In the genomic region with DNA sequence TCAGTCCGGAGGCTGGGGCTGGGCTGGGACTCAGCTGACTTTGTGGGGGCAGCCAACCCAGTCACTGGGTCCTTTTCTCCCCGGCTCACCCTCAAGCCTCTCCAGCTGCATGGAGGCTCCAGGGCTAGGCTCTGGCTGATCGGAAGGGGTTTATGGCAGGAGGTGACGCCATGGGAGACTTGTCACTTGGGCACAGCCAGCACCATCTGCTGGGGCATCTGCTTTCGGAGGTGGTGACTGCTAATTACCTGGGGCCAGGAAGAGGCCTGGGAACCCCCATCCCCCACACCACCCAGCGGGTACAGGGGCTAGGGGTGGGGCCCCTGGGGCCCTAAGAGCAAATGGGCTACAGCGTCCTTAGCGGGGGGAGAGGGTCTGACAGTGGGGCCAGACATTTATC, we compare ENCODE assay signal across 11 cellular contexts. TPM values are rescaled to one million over a fixed set of nuclear protein-coding genes. Genes with fewer than 3 reads are reported as not detected.
DNase-seq lines count a peak whose midpoint lies in the region; ATAC-seq and TF ChIP-seq lines count a peak whose summit lies in the region.
"Had no signal": no experiment of that assay in that cellular context is flagged by ENCODE, and none has a peak within 500 bp of the region (broad histone marks: within the 10 kb centered on the region; RNA-seq: fewer than 3 reads in every experiment).

No MANE protein-coding gene starts in this region.

- peak overlapping the region; percentile 96 for H3K4me2 ChIP-seq in hepatocyte

- H2AFZ ChIP-seq in hepatocyte: no peak overlapping the region

- ATAC-seq in activated naive CD4-positive, alpha-beta T cell treated with anti-CD3 and anti-CD28 coated beads, Interleukin-2, amount 50 U/mL, for 72 hours: no peak
- ATAC-seq in HG02981 (IDR thresholded peaks at IDR 0.05; ENCODE audit: unreplicated experiment): no peak

- peaks cover 20% of the 10 kb centered on the region for H3K27me3 ChIP-seq in hepatocyte
- H3K27me3 ChIP-seq: ovary had no signal

- H3K36me3 ChIP-seq in hepatocyte (replicated peaks; ENCODE audit: insufficient read depth, low read depth): no peaks in the 10 kb centered on the region
- H3K36me3 ChIP-seq: ovary had no signal

- no peak overlapping the region for H3K4me3 ChIP-seq in hepatocyte
- H3K4me3 ChIP-seq: SK-N-MC had no signal

- no peak overlapping the region for H3K27ac Mint-ChIP-seq in activated naive CD4-positive, alpha-beta T cell treated with anti-CD3 and anti-CD28 coated beads, Interleukin-2, amount 10 ng/mL, durations not matched to agents 7 days and 5 days
- H3K27ac Mint-ChIP-seq in activated naive CD4-positive, alpha-beta T cell treated with anti-CD3 and anti-CD28 coated beads, Interleukin-2, amount 50 U/mL, for 72 hours: no peak overlapping the region
- peak overlapping the region; percentile 13 for H3K27ac Mint-ChIP-seq in type B pancreatic cell

- H3K9me3 Mint-ChIP-seq in activated naive CD4-positive, alpha-beta T cell treated with anti-CD3 and anti-CD28 coated beads, Interleukin-2, amount 10 ng/mL, durations not matched to agents 7 days and 5 days: no peaks in the 10 kb centered on the region
- no peaks in the 10 kb centered on the region for H3K9me3 Mint-ChIP-seq in activated naive CD4-positive, alpha-beta T cell treated with anti-CD3 and anti-CD28 coated beads, Interleukin-2, amount 50 U/mL, for 72 hours
- H3K9me3 Mint-ChIP-seq in type B pancreatic cell: no peaks in the 10 kb centered on the region

- H3K27me3 Mint-ChIP-seq in activated naive CD4-positive, alpha-beta T cell treated with anti-CD3 and anti-CD28 coated beads, Interleukin-2, amount 10 ng/mL, durations not matched to agents 7 days and 5 days: peaks cover 25% of the 10 kb centered on the region
- H3K27me3 Mint-ChIP-seq in type B pancreatic cell: peaks cover 31% of the 10 kb centered on the region

- no peaks in the 10 kb centered on the region for H3K9me3 ChIP-seq in hepatocyte (ENCODE audit: low read depth)
- H3K9me3 ChIP-seq: ovary had no signal

- H4K20me1 ChIP-seq in hepatocyte (ENCODE audit: insufficient read depth, poor library complexity, severe bottlenecking): peaks cover 3% of the 10 kb centered on the region

- H3K79me2 ChIP-seq in hepatocyte: peaks cover 6% of the 10 kb centered on the region

- peaks cover 22% of the 10 kb centered on the region for H3K36me3 Mint-ChIP-seq in activated naive CD4-positive, alpha-beta T cell treated with anti-CD3 and anti-CD28 coated beads, Interleukin-2, amount 10 ng/mL, durations not matched to agents 7 days and 5 days
- peaks cover 0 to 5% of the 10 kb centered on the region in 2 donors for H3K36me3 Mint-ChIP-seq in activated naive CD4-positive, alpha-beta T cell treated with anti-CD3 and anti-CD28 coated beads, Interleukin-2, amount 50 U/mL, for 72 hours
- H3K36me3 Mint-ChIP-seq in type B pancreatic cell: no peaks in the 10 kb centered on the region

- peak overlapping the region; percentile 60 for H3K4me3 Mint-ChIP-seq in activated naive CD4-positive, alpha-beta T cell treated with anti-CD3 and anti-CD28 coated beads, Interleukin-2, amount 10 ng/mL, durations not matched to agents 7 days and 5 days
- H3K4me3 Mint-ChIP-seq in type B pancreatic cell: peak overlapping the region; percentile 80

- no peaks in the 10 kb centered on the region for H3K9me2 ChIP-seq in hepatocyte (replicated peaks; ENCODE audit: insufficient read depth)

- H3K27ac ChIP-seq in hepatocyte: no peak overlapping the region
- H3K27ac ChIP-seq: ovary, SK-N-MC had no signal

- DNase-seq in activated naive CD4-positive, alpha-beta T cell treated with anti-CD3 and anti-CD28 coated beads, Interleukin-2, amount 10 ng/mL, durations not matched to agents 7 days and 5 days: no peak
- DNase-seq in activated naive CD4-positive, alpha-beta T cell treated with anti-CD3 and anti-CD28 coated beads, Interleukin-2, amount 50 U/mL, for 72 hours (ENCODE audit: low spot score in 2 of 2): no peak
- DNase-seq in RPMI8226: peak; percentile 41
- no peak for DNase-seq in hepatocyte (ENCODE audit: low spot score)
- DNase-seq in type B pancreatic cell (ENCODE audit: extremely low spot score, unreplicated experiment): no peak
- no peak for DNase-seq in NOMO-1 treated with dmso at 0.1 percent for 144 hours (lab: John Stamatoyannopoulos, UW; ENCODE audit: unreplicated experiment)
- no peak for DNase-seq in NCI-H446 treated with DMSO at 0.1 percent for 48 hours (lab: John Stamatoyannopoulos, UW)
- DNase-seq: ovary had no signal

- WGBS in hepatocyte (ENCODE audit: low lambda C conversion rate, missing lambda C conversion rate): 61% methylated on average over 8 of the region's 8 CpGs

- CTCF ChIA-PET in activated naive CD4-positive, alpha-beta T cell treated with anti-CD3 and anti-CD28 coated beads, Interleukin-2, amount 10 ng/mL, durations not matched to agents 7 days and 5 days (lab: Charles Lee): interaction anchor here (1.5 kb wide), 1 partner anchor 67 kb away, joined by 4 read pairs; no protein-coding TSS in a partner anchor

- TF ChIP-seq CTCF in hepatocyte (IDR thresholded peaks at IDR 0.05; ENCODE audit: poor library complexity) (no peak), type B pancreatic cell (conservative IDR thresholded peaks at IDR 0.05) (no peak)

- H3K4me1 Mint-ChIP-seq in activated naive CD4-positive, alpha-beta T cell treated with anti-CD3 and anti-CD28 coated beads, Interleukin-2, amount 10 ng/mL, durations not matched to agents 7 days and 5 days: peaks cover 31% of the 10 kb centered on the region
- peaks cover 26% of the 10 kb centered on the region for H3K4me1 Mint-ChIP-seq in type B pancreatic cell (ENCODE audit: unreplicated experiment)

- H3K4me1 ChIP-seq in hepatocyte (ENCODE audit: insufficient read depth): peaks cover 42% of the 10 kb centered on the region

RNA-seq across cellular contexts. Expression of gene LFNG, which starts 1.5 kb away (rescaled TPM):
- total RNA-seq in activated naive CD4-positive, alpha-beta T cell treated with anti-CD3 and anti-CD28 coated beads, Interleukin-2, amount 50 U/mL, for 72 hours: 10 to 100 TPM; 17.8 to 21.1 TPM
- total RNA-seq in hepatocyte: 4.5 and 7.5 TPM in 2 replicates
- polyA plus RNA-seq in hepatocyte: 1.2 and 1.6 TPM in 2 replicates
- 5.0 and 15.3 TPM in 2 replicates for total RNA-seq in type B pancreatic cell (ENCODE audit: low replicate concordance)

RNA-seq across cellular contexts. Expression of gene BRAT1, which starts 37.2 kb away (rescaled TPM):
- 10 to 100 TPM; 26.5 to 37.5 TPM for total RNA-seq in activated naive CD4-positive, alpha-beta T cell treated with anti-CD3 and anti-CD28 coated beads, Interleukin-2, amount 50 U/mL, for 72 hours
- total RNA-seq in hepatocyte: 15.7 and 19.2 TPM in 2 replicates
- polyA plus RNA-seq in hepatocyte: 37.8 and 45.0 TPM in 2 replicates
- total RNA-seq in type B pancreatic cell (ENCODE audit: low replicate concordance): 25.2 and 40.3 TPM in 2 replicates

RNA-seq across cellular contexts. Expression of gene IQCE, which starts 40.7 kb away (rescaled TPM):
- total RNA-seq in activated naive CD4-positive, alpha-beta T cell treated with anti-CD3 and anti-CD28 coated beads, Interleukin-2, amount 50 U/mL, for 72 hours: 1 to 10 TPM; 7.3 to 9.5 TPM
- total RNA-seq in hepatocyte (8.2 and 13.3 TPM in 2 replicates), type B pancreatic cell (ENCODE audit: low replicate concordance) (25.7 and 35.2 TPM in 2 replicates)
- polyA plus RNA-seq in hepatocyte: 10.0 and 11.8 TPM in 2 replicates

RNA-seq across cellular contexts. Expression of gene GRIFIN, which starts 41.9 kb away (rescaled TPM):
- total RNA-seq in activated naive CD4-positive, alpha-beta T cell treated with anti-CD3 and anti-CD28 coated beads, Interleukin-2, amount 50 U/mL, for 72 hours: not detected
- not detected in 2 replicates for total RNA-seq in hepatocyte
- not detected in 2 replicates for polyA plus RNA-seq in hepatocyte
- total RNA-seq in type B pancreatic cell (ENCODE audit: low replicate concordance): not detected in 2 replicates
- total RNA-seq: dermis microvascular lymphatic vessel endothelial cell, ovary had no signal
- polyA plus RNA-seq: ovary had no signal
